10 cellular contexts compared by ENCODE assay signal in genomic region chr11:14270690-14271542, GRCh38.
DNase-seq lines count a peak whose midpoint lies in the region; ATAC-seq and TF ChIP-seq lines count a peak whose summit lies in the region.
"Had no signal": no experiment of that assay in that cellular context is flagged by ENCODE, and none has a peak within 500 bp of the region (broad histone marks: within the 10 kb centered on the region; RNA-seq: fewer than 3 reads in every experiment).

No MANE protein-coding gene starts in this region.

- no peak overlapping the region for H3K4me3 ChIP-seq in CD8-positive, alpha-beta T cell (ENCODE audit: low read depth, low read length)
- H3K4me3 ChIP-seq: right atrium auricular region had no signal

- H3K27me3 ChIP-seq in CD8-positive, alpha-beta T cell (ENCODE audit: insufficient read depth, low read length), result no peaks in the 10 kb centered on the region
- H3K27me3 ChIP-seq: right atrium auricular region had no signal

- ATAC-seq in CD8-positive, alpha-beta T cell, result peak; percentile 73
- ATAC-seq in GM19452 (IDR thresholded peaks at IDR 0.05; ENCODE audit: unreplicated experiment) (peak; percentile 72), HG03442 (IDR thresholded peaks at IDR 0.05; ENCODE audit: unreplicated experiment) (peak; percentile 70)

- H3K9me3 Mint-ChIP-seq in CD8-positive, alpha-beta T cell, result no peaks in the 10 kb centered on the region
- no peaks in the 10 kb centered on the region for H3K9me3 Mint-ChIP-seq in activated naive CD8-positive, alpha-beta T cell (ENCODE audit: low read depth)

- H3K9me3 ChIP-seq in CD8-positive, alpha-beta T cell (ENCODE audit: low read length), result no peaks in the 10 kb centered on the region
- H3K9me3 ChIP-seq: right atrium auricular region had no signal

- intact Hi-C loops in CD8-positive, alpha-beta T cell (cut with DNase I, micrococcal nuclease), result no loop called here

- peak overlapping the region; percentile 75 for H3K27ac Mint-ChIP-seq in CD8-positive, alpha-beta T cell
- peak overlapping the region; percentile 46 for H3K27ac Mint-ChIP-seq in activated naive CD8-positive, alpha-beta T cell

- peak overlapping the region; percentile 70 for H3K4me3 Mint-ChIP-seq in CD8-positive, alpha-beta T cell
- peak overlapping the region; percentile 46 for H3K4me3 Mint-ChIP-seq in activated naive CD8-positive, alpha-beta T cell

- H3K36me3 ChIP-seq in CD8-positive, alpha-beta T cell (ENCODE audit: insufficient read depth, low read length), result no peaks in the 10 kb centered on the region

- POLR2A ChIA-PET in CD8-positive, alpha-beta T cell (lab: Charles Lee), result no interaction called here

- H3K36me3 Mint-ChIP-seq in CD8-positive, alpha-beta T cell, result peaks cover 9% of the 10 kb centered on the region
- peaks cover 18% of the 10 kb centered on the region for H3K36me3 Mint-ChIP-seq in activated naive CD8-positive, alpha-beta T cell

- peaks cover 32% of the 10 kb centered on the region for H3K4me1 Mint-ChIP-seq in CD8-positive, alpha-beta T cell (ENCODE audit: low read depth)
- H3K4me1 Mint-ChIP-seq in activated naive CD8-positive, alpha-beta T cell (ENCODE audit: low read depth), result peaks cover 30% of the 10 kb centered on the region

- CTCF ChIA-PET in CD8-positive, alpha-beta T cell (lab: Charles Lee), result no interaction called here

- no peak overlapping the region for H3K27ac ChIP-seq in CD8-positive, alpha-beta T cell (ENCODE audit: low read depth, low read length)
- H3K27ac ChIP-seq: epithelial cell of prostate, right atrium auricular region had no signal

- no peak for TF ChIP-seq CTCF in CD8-positive, alpha-beta T cell (IDR thresholded peaks at IDR 0.05)

- no peaks in the 10 kb centered on the region for H3K27me3 Mint-ChIP-seq in CD8-positive, alpha-beta T cell (ENCODE audit: low read depth)
- no peaks in the 10 kb centered on the region for H3K27me3 Mint-ChIP-seq in activated naive CD8-positive, alpha-beta T cell

- peaks cover 18% of the 10 kb centered on the region for H3K4me1 ChIP-seq in CD8-positive, alpha-beta T cell (ENCODE audit: insufficient read depth, low read length)
- H3K4me1 ChIP-seq: right atrium auricular region had no signal

- DNase-seq in CD8-positive, alpha-beta T cell, result no peak
- DNase-seq in RPMI8226 (no peak), NCI-H2081 treated with DMSO at 0.1 percent for 48 hours (lab: John Stamatoyannopoulos, UW) (no peak), ecto neural progenitor cell (ENCODE audit: low spot score) (no peak), NCI-H146 (lab: John Stamatoyannopoulos, UW) (no peak)
